In genomic region chr20:51505566-51505965, GRCh38 we compare ENCODE assay signal across 26 cellular contexts.
"Had no signal": no experiment of that assay in that cellular context is flagged by ENCODE, and none has a peak within 500 bp of the region (broad histone marks: within the 10 kb centered on the region; RNA-seq: fewer than 3 reads in every experiment).

No MANE protein-coding gene starts in this region.

- H3K4me1 ChIP-seq: colonic mucosa, Peyer's patch had no signal

- ATAC-seq: activated T-helper 17 cell treated with anti-CD3 and anti-CD28 coated beads, Interleukin-2, amount 50 U/mL, for 72 hours; WTC11 had no signal

- H3K36me3 Mint-ChIP-seq: brain, WTC11 had no signal

- H3K27me3 ChIP-seq: colonic mucosa, Peyer's patch had no signal

- H3K9me3 Mint-ChIP-seq: activated naive CD4-positive, alpha-beta T cell treated with anti-CD3 and anti-CD28 coated beads, Interleukin-2, amount 10 ng/mL, durations not matched to agents 7 days and 5 days; activated naive CD8-positive, alpha-beta T cell treated with anti-CD3 and anti-CD28 coated beads, Interleukin-2, amount 10 ng/mL, durations not matched to agents 7 days and 5 days; activated T-helper 17 cell treated with anti-CD3 and anti-CD28 coated beads, Interleukin-2, amount 50 U/mL, for 72 hours; brain; T-helper 1 cell treated with Interleukin-12 subunit alpha and Interleukin-12 subunit beta and Interleukin-4 antibody, amounts not matched to agents 30 μg/mL and 1 μg/mL, for 36 hours; WTC11 had no signal

- H3K4me3 Mint-ChIP-seq: activated naive CD4-positive, alpha-beta T cell treated with anti-CD3 and anti-CD28 coated beads, Interleukin-2, amount 10 ng/mL, durations not matched to agents 7 days and 5 days; activated naive CD8-positive, alpha-beta T cell treated with anti-CD3 and anti-CD28 coated beads, Interleukin-2, amount 10 ng/mL, durations not matched to agents 7 days and 5 days; activated T-helper 17 cell treated with anti-CD3 and anti-CD28 coated beads, Interleukin-2, amount 50 U/mL, for 72 hours; brain; T-helper 1 cell treated with Interleukin-12 subunit alpha and Interleukin-12 subunit beta and Interleukin-4 antibody, amounts not matched to agents 30 μg/mL and 1 μg/mL, for 36 hours; WTC11 had no signal

- H3K36me3 ChIP-seq: colonic mucosa, Peyer's patch had no signal

- DNase-seq: activated CD4-positive, alpha-beta T cell treated with anti-CD3 and anti-CD28 coated beads for 48 hours; activated CD4-positive, alpha-beta T cell treated with anti-CD3 and anti-CD28 coated beads, Interleukin-2, amount 50 U/mL, for 4 hours; activated CD4-positive, CD25-positive, alpha-beta regulatory T cell treated with anti-CD3 and anti-CD28 coated beads, Interleukin-2, amount 50 U/mL, for 72 hours; activated CD8-positive, alpha-beta memory T cell treated with anti-CD3 and anti-CD28 coated beads for 24 hours; activated gamma-delta T cell; activated naive CD4-positive, alpha-beta T cell treated with anti-CD3 and anti-CD28 coated beads, Interleukin-2, amount 10 ng/mL, durations not matched to agents 7 days and 5 days; activated naive CD8-positive, alpha-beta T cell treated with anti-CD3 and anti-CD28 coated beads, Interleukin-2, amount 10 ng/mL, durations not matched to agents 7 days and 5 days; activated T-cell treated with anti-CD3 and anti-CD28 coated beads, Interleukin-2, amount 50 U/mL, for 48 hours; aorta; colonic mucosa; Kasumi-1; KBM-7; NCI-H1105; NCI-H1436; NCI-H1694 treated with DMSO at 0.1 percent for 48 hours; NCI-H2029 treated with DMSO at 0.1 percent for 48 hours; NCI-H345; NCI-H510A treated with DMSO at 0.1 percent for 48 hours; NCI-H69; Peyer's patch; SHP77 treated with DMSO at 0.1 percent for 48 hours had no signal

- H3K4me3 ChIP-seq: colonic mucosa, Peyer's patch had no signal

- H3K27ac Mint-ChIP-seq: activated naive CD4-positive, alpha-beta T cell treated with anti-CD3 and anti-CD28 coated beads, Interleukin-2, amount 10 ng/mL, durations not matched to agents 7 days and 5 days; activated naive CD8-positive, alpha-beta T cell treated with anti-CD3 and anti-CD28 coated beads, Interleukin-2, amount 10 ng/mL, durations not matched to agents 7 days and 5 days; activated T-helper 17 cell treated with anti-CD3 and anti-CD28 coated beads, Interleukin-2, amount 50 U/mL, for 72 hours; brain; T-helper 1 cell treated with Interleukin-12 subunit alpha and Interleukin-12 subunit beta and Interleukin-4 antibody, amounts not matched to agents 30 μg/mL and 1 μg/mL, for 36 hours; WTC11 had no signal

- H3K27ac ChIP-seq: colonic mucosa, Peyer's patch, RWPE1 had no signal

- H3K9me3 ChIP-seq: colonic mucosa, Peyer's patch had no signal

- H3K27me3 Mint-ChIP-seq: activated naive CD4-positive, alpha-beta T cell treated with anti-CD3 and anti-CD28 coated beads, Interleukin-2, amount 10 ng/mL, durations not matched to agents 7 days and 5 days; activated naive CD8-positive, alpha-beta T cell treated with anti-CD3 and anti-CD28 coated beads, Interleukin-2, amount 10 ng/mL, durations not matched to agents 7 days and 5 days; activated T-helper 17 cell treated with anti-CD3 and anti-CD28 coated beads, Interleukin-2, amount 50 U/mL, for 72 hours had no signal
